In the genomic region with DNA sequence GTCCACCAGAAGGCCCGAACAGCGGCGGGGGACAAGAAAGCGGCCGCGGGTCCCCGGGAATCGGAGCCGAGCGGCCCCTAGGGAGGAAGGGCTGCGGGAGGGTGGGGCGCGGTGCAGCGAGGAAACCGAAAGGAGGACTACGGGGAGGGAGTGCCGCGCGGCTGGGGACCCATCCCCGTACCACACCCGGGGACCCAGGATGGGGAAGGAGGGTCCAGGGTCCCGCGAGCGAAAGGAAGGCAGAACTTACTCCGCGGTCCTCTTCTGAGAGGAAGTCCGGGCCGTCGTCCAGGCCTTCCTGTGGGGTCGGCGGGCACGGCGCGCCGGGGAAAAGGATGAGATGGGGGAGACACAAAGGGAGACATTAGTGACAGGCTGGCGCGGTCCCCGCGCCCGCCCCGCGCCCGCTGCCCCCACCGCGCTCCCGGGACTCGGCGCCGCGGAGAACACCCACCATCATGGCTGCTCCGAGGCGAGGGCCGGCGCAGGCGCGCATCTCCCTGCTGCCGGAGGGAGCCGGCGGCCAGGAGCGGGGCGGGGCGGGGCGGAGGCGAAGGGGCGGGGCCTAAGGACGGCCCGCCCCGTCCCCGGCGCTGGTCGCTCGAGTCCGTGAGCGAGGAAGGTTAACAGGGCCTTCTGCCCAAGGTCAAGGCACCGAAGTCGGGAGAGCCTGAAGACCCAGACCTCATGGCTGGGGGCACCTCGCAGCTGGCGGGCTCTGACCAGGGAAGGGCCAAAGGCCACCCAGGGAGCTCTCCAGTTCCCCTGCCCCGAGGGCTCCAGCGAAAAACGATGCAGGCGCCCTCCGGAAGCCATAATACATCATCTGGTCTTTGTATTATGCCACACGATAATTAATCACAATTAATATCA, we compare ENCODE assay signal across 8 cellular contexts. TPM values are rescaled to one million over a fixed set of nuclear protein-coding genes. Genes with fewer than 3 reads are reported as not detected.
DNase-seq lines count a peak whose midpoint lies in the region; ATAC-seq and TF ChIP-seq lines count a peak whose summit lies in the region.

A gene (minus strand): TSS at position 492 of the 873 bp plus-strand sequence. CDS start 32 bp downstream, at position 460.

- H3K27me3 Mint-ChIP-seq in chondrocyte (ENCODE audit: low read depth) = no peaks in the 10 kb centered on the region

- H3K9me3 Mint-ChIP-seq in chondrocyte (ENCODE audit: low read depth) = no peaks in the 10 kb centered on the region

- H3K27me3 ChIP-seq in AG04450 (ENCODE audit: control insufficient read depth, insufficient read depth, low read length) (no peaks in the 10 kb centered on the region), kidney epithelial cell (ENCODE audit: control insufficient read depth, insufficient read depth, low read length) (no peaks in the 10 kb centered on the region)

- H3K4me3 ChIP-seq in AG04450 (ENCODE audit: low read depth, low read length) (peak within 1 kb of the TSS; percentile 95), kidney epithelial cell (ENCODE audit: low read depth, low read length) (peak within 1 kb of the TSS; percentile 91)

- H3K36me3 Mint-ChIP-seq in chondrocyte (ENCODE audit: low read depth) = no peaks in the 10 kb centered on the region

- peak; percentile 93 for ATAC-seq in HG03064 (IDR thresholded peaks at IDR 0.05; ENCODE audit: low read depth, unreplicated experiment)

- POLR2A ChIA-PET in AG04450 (lab: Yijun Ruan, JAX) = no interaction called here

- peak within 1 kb of the TSS; percentile 86 for H3K27ac Mint-ChIP-seq in chondrocyte (ENCODE audit: unreplicated experiment)

- H3K9me3 ChIP-seq in AG04450 (ENCODE audit: control insufficient read depth, insufficient read depth, low read length) = peaks cover 6% of the 10 kb centered on the region; the same call in 1 of the 2 replicates

- H3K4me1 Mint-ChIP-seq in chondrocyte (ENCODE audit: low read depth) = peaks cover 19% of the 10 kb centered on the region

- H3K36me3 ChIP-seq in kidney epithelial cell (ENCODE audit: control insufficient read depth, insufficient read depth, low read length) = no peaks in the 10 kb centered on the region

- TF ChIP-seq CTCF in AG04450 (IDR thresholded peaks at IDR 0.05; ENCODE audit: low read depth, low read length) (no peak), chondrocyte (IDR thresholded peaks at IDR 0.05) (no peak), kidney epithelial cell (IDR thresholded peaks at IDR 0.05; ENCODE audit: insufficient read depth, low read length, poor library complexity, severe bottlenecking) (no peak)

- H3K4me3 Mint-ChIP-seq in chondrocyte (ENCODE audit: unreplicated experiment) = peak within 1 kb of the TSS; percentile 92

- CTCF ChIA-PET in AG04450 (lab: Charles Lee) = no interaction called here

- peak within 1 kb of the TSS; percentile 80 for H3K27ac ChIP-seq in AG04450 (ENCODE audit: low read depth, low read length)

- DNase-seq in AG04450 (ENCODE audit: low read depth, low spot score) (no peak), NCI-H2196 (lab: John Stamatoyannopoulos, UW; ENCODE audit: unreplicated experiment) (peak; percentile 76), chondrocyte (ENCODE audit: low spot score) (peak; percentile 91), kidney epithelial cell (ENCODE audit: low read depth) (peak; percentile 16)
- peak; percentile 58 to 75 for DNase-seq in activated CD4-positive, alpha-beta T cell treated with anti-CD3 and anti-CD28 coated beads for 24 hours (ENCODE audit: low read depth in 2 of 2)
- peak; percentile 60 to 74 for DNase-seq in stimulated activated CD4-positive, alpha-beta T cell treated with anti-CD3 and anti-CD28 coated beads, Interleukin-15, amount 100 ng/mL, for 48 hours (ENCODE audit: low read depth in 2 of 2)

- peak; percentile 76 for TF ChIP-seq POLR2A in GM18526 (IDR thresholded peaks at IDR 0.05; ENCODE audit: extremely low read depth, insufficient read length)

RNA-seq across cellular contexts. Expression of the gene that starts here (rescaled TPM):
- polyA plus RNA-seq in AG04450 (2011; rRNA removed) = 120 and 178 TPM in 2 replicates
- 40.5 and 65.9 TPM in 2 replicates for polyA minus RNA-seq in AG04450 (2011; rRNA and poly(A)+ RNA removed)
- 72.6 to 93.5 TPM (median 91.7 TPM) in 3 replicates for total RNA-seq in chondrocyte
- total RNA-seq in kidney epithelial cell = 185 and 267 TPM in 2 replicates
